In the genomic region with DNA sequence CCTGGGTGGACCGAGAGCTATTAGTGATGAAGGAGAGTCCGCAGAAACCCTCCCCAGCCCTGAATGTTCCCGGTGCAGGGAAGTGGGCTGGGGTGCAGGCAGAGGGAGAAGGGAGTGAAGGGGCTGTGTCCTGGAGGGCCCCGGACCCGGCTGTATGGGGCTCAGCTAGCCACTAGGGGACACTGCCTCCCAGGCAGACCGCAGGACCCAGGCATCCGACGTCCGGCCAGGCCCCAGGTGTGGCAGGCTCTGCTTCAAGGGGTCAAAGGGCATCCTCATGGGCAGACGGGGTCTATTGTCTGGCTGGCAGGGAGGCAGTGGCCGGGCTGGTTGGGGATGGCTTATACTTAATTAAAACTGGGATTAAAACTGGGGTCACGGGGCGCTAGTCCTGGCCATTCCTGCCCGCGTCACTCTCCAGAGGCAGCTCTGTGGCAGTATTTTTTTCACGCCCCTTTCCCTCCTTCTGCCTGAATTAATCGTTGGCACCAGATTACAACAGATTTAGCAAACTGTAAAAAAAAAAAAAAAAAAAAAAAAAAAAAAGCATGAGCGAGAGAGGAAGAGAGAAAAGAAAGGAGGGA, we compare ENCODE assay signal across 11 cellular contexts. TPM values are rescaled to one million over a fixed set of nuclear protein-coding genes. Genes with fewer than 3 reads are reported as not detected.
A peak's percentile ranks its signal among the peaks of the same experiment; 100 is the strongest.
DNase-seq lines count a peak whose midpoint lies in the region; FAIRE-seq and TF ChIP-seq lines count a peak whose summit lies in the region.
"Had no signal": no experiment of that assay in that cellular context is flagged by ENCODE, and none has a peak within 500 bp of the region (broad histone marks: within the 10 kb centered on the region; RNA-seq: fewer than 3 reads in every experiment).

No MANE protein-coding gene starts in this region.

- DNase-seq in GM12864 (ENCODE audit: low read depth) = no peak
- peak; percentile 52 for DNase-seq in NCI-H2227 treated with DMSO at 0.1 percent for 48 hours (lab: John Stamatoyannopoulos, UW)
- no peak for DNase-seq in endothelial cell of umbilical vein (ENCODE audit: low read depth, low spot score)
- DNase-seq in nucleus accumbens (lab: John Stamatoyannopoulos, UW) = peak in 47 of 56 donors; percentile 30 to 80 (median 60)
- DNase-seq in RCC 7860 (ENCODE audit: low spot score) = no peak
- no peak for DNase-seq in NCI-H187 (lab: John Stamatoyannopoulos, UW)
- DNase-seq in NCI-H1436 (lab: John Stamatoyannopoulos, UW) = no peak
- no peak for DNase-seq in SIG-M5 (lab: John Stamatoyannopoulos, UW)
- DNase-seq: activated CD4-positive, alpha-beta T cell treated with anti-CD3 and anti-CD28 coated beads, Interleukin-2, amount 10 ng/mL, durations not matched to agents 24 days and 14 days; NCI-H2081 had no signal

- no peaks in the 10 kb centered on the region for H3K9me3 ChIP-seq in endothelial cell of umbilical vein (replicated peaks; ENCODE audit: control insufficient read depth, insufficient read depth, low read length)

- H3K4me2 ChIP-seq in endothelial cell of umbilical vein (ENCODE audit: insufficient read depth, low read length) = no peak overlapping the region

- no peaks in the 10 kb centered on the region for H3K9me1 ChIP-seq in endothelial cell of umbilical vein (replicated peaks; ENCODE audit: control insufficient read depth, extremely low read depth, insufficient read depth, low read length)

- FAIRE-seq in endothelial cell of umbilical vein (lab: Jason Lieb, UNC) (no peak), RCC 7860 (lab: Jason Lieb, UNC) (no peak)

- intact Hi-C loops in endothelial cell of umbilical vein (cut with micrococcal nuclease) = no loop called here

- no peaks in the 10 kb centered on the region for H3K79me2 ChIP-seq in endothelial cell of umbilical vein (ENCODE audit: control insufficient read depth, insufficient read depth, low read length)
- H3K79me2 ChIP-seq: parathyroid adenoma had no signal

- H4K20me1 ChIP-seq in endothelial cell of umbilical vein (replicated peaks; ENCODE audit: control insufficient read depth, extremely low read depth, insufficient read depth, low read length) = no peaks in the 10 kb centered on the region

- H3K9ac ChIP-seq in endothelial cell of umbilical vein (replicated peaks; ENCODE audit: extremely low read depth, insufficient read depth, low read length) = no peak overlapping the region
- H3K9ac ChIP-seq: parathyroid adenoma had no signal

- TF ChIP-seq CTCF in GM12864 (IDR thresholded peaks at IDR 0.05; ENCODE audit: low read depth, low read length, missing control alignments) (peak; percentile 38), endothelial cell of umbilical vein (IDR thresholded peaks at IDR 0.05; ENCODE audit: extremely low read depth in 1 of 2, insufficient read depth in 1 of 2, low read depth in 1 of 2, low read length in 2 of 2) (peak; percentile 15 to 36)

- peaks cover 11 to 15% of the 10 kb centered on the region in 2 experiments for H3K27me3 ChIP-seq in endothelial cell of umbilical vein (ENCODE audit: control insufficient read depth in 2 of 2, insufficient read depth in 2 of 2, low read length in 2 of 2)

- CTCF ChIA-PET in endothelial cell of umbilical vein (lab: Charles Lee) = interaction anchor here (0.6 to 1.6 kb wide), 4 partner anchors 33 to 576 kb away, joined by 3 to 5 read pairs (median 4); no protein-coding TSS in a partner anchor

- no peak for TF ChIP-seq POLR2A in endothelial cell of umbilical vein (IDR thresholded peaks at IDR 0.05; ENCODE audit: low read depth, low read length)

- H3K4me3 ChIP-seq in GM12864 (ENCODE audit: low read depth, low read length) = no peak overlapping the region
- no peak overlapping the region for H3K4me3 ChIP-seq in endothelial cell of umbilical vein (replicated peaks in 1 of 3; ENCODE audit: insufficient read depth in 1 of 3, low read depth in 1 of 3, low read length in 3 of 3)

- POLR2A ChIA-PET in endothelial cell of umbilical vein (lab: Charles Lee) = no interaction called here

- H3K27ac ChIP-seq in endothelial cell of umbilical vein (ENCODE audit: insufficient read depth, low read depth, low read length) = no peak overlapping the region
- H3K27ac ChIP-seq: parathyroid adenoma had no signal

- dilution Hi-C loops in endothelial cell of umbilical vein (cut with MboI; ENCODE audit: extremely low pct_ligation_motif_present, low sequenced_read_pairs) = no loop called here

- no peaks in the 10 kb centered on the region for H3K36me3 ChIP-seq in endothelial cell of umbilical vein (ENCODE audit: control insufficient read depth in 2 of 2, extremely low read depth in 1 of 2, insufficient read depth in 2 of 2, low read length in 2 of 2)

- no TSS peak for BruUV-seq in endothelial cell of umbilical vein (replicated peaks; lab: Mats Ljungman, UMichigan)

- no peak overlapping the region for H2AFZ ChIP-seq in endothelial cell of umbilical vein (ENCODE audit: low read depth, low read length)
- H2AFZ ChIP-seq: parathyroid adenoma had no signal

- no peaks in the 10 kb centered on the region for H3K4me1 ChIP-seq in endothelial cell of umbilical vein (ENCODE audit: control insufficient read depth, extremely low read depth, insufficient read depth, low read length)
- H3K4me1 ChIP-seq: parathyroid adenoma had no signal

TF ChIP-seq in endothelial cell of umbilical vein, 7 proteins besides CTCF, POLR2A, EP300 and RAD21:
- TF ChIP-seq FOS (IDR thresholded peaks at IDR 0.05; ENCODE audit: borderline replicate concordance, insufficient read depth, low read length) (no peak), JUN (IDR thresholded peaks at IDR 0.05; ENCODE audit: borderline replicate concordance, insufficient read depth, insufficient read length, low read depth) (no peak), GATA2 (IDR thresholded peaks at IDR 0.05; ENCODE audit: insufficient read depth, insufficient read length, low read depth, low read length) (no peak), MYC (IDR thresholded peaks at IDR 0.05; ENCODE audit: low read depth, low read length) (no peak), POLR2AphosphoS5 (IDR thresholded peaks at IDR 0.05; ENCODE audit: insufficient read depth, low read depth, low read length) (no peak), EZH2 (IDR thresholded peaks at IDR 0.05; ENCODE audit: borderline replicate concordance, low read depth, low read length, severe bottlenecking) (no peak)
- TF ChIP-seq, protein P1, sequence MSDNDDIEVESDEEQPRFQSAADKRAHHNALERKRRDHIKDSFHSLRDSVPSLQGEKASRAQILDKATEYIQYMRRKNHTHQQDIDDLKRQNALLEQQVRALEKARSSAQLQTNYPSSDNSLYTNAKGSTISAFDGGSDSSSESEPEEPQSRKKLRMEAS (IDR thresholded peaks at IDR 0.05; ENCODE audit: insufficient read depth, insufficient read length) = no peak
TF ChIP-seq in endothelial cell of umbilical vein: peak in this region for 0.

RNA-seq across cellular contexts. Expression of gene FLRT1, which starts 5.0 kb away (rescaled TPM):
- total RNA-seq in endothelial cell of umbilical vein = not detected in 2 replicates
- polyA plus RNA-seq in endothelial cell of umbilical vein = not detected in 2 replicates
- polyA plus RNA-seq in endothelial cell of umbilical vein (2011; cell fraction: cytosol; rRNA removed) = not detected in 2 replicates
- polyA plus RNA-seq in endothelial cell of umbilical vein (2011; cell fraction: nucleus; rRNA removed) = not detected in 2 replicates
- 0.16 and 0.19 TPM in 2 replicates for polyA plus RNA-seq in endothelial cell of umbilical vein (2012)
- not detected in 2 replicates for polyA minus RNA-seq in endothelial cell of umbilical vein
- 0.31 TPM for polyA minus RNA-seq in endothelial cell of umbilical vein (2011; cell fraction: cytosol; rRNA and poly(A)+ RNA removed)
- not detected in 2 replicates for polyA minus RNA-seq in endothelial cell of umbilical vein (2011; cell fraction: nucleus; rRNA and poly(A)+ RNA removed)
- total RNA-seq: activated CD4-positive, alpha-beta T cell treated with anti-CD3 and anti-CD28 coated beads, Interleukin-2, amount 10 ng/mL, durations not matched to agents 24 days and 14 days had no signal

RNA-seq across cellular contexts. Expression of gene OTUB1, which starts 54.5 kb away (rescaled TPM):
- total RNA-seq in endothelial cell of umbilical vein = 80.0 and 81.9 TPM in 2 replicates
- 256 and 316 TPM in 2 replicates for polyA plus RNA-seq in endothelial cell of umbilical vein
- polyA plus RNA-seq in endothelial cell of umbilical vein (2011; cell fraction: cytosol; rRNA removed) = 161 and 174 TPM in 2 replicates
- polyA plus RNA-seq in endothelial cell of umbilical vein (2011; cell fraction: nucleus; rRNA removed) = 244 and 248 TPM in 2 replicates
- polyA plus RNA-seq in endothelial cell of umbilical vein (2012) = 122 and 134 TPM in 2 replicates
- polyA minus RNA-seq in endothelial cell of umbilical vein = 77.2 and 88.3 TPM in 2 replicates
- 68.1 TPM for polyA minus RNA-seq in endothelial cell of umbilical vein (2011; cell fraction: cytosol; rRNA and poly(A)+ RNA removed)
- polyA minus RNA-seq in endothelial cell of umbilical vein (2011; cell fraction: nucleus; rRNA and poly(A)+ RNA removed) = 33.3 and 44.5 TPM in 2 replicates

Comparison
In these comparisons a context has a peak if more than half of its experiments do, and no peak if none do; other contexts are left out.
1. DNase-seq: peak in NCI-H2227 treated with DMSO at 0.1 percent for 48 hours (single experiment) and nucleus accumbens (47 of 56); none in GM12864 (single experiment), endothelial cell of umbilical vein (single experiment), RCC 7860 (single experiment), NCI-H187 (0 of 2), NCI-H1436 (single experiment) and SIG-M5 (single experiment).